In genomic region chr17:79715318-79716182, GRCh38 we compare ENCODE assay signal across 20 cellular contexts. TPM values are rescaled to one million over a fixed set of nuclear protein-coding genes. Genes with fewer than 3 reads are reported as not detected.
A peak's percentile ranks its signal among the peaks of the same experiment; 100 is the strongest.
DNase-seq lines count a peak whose midpoint lies in the region; ATAC-seq, FAIRE-seq and TF ChIP-seq lines count a peak whose summit lies in the region.
"Had no signal": no experiment of that assay in that cellular context is flagged by ENCODE, and none has a peak within 500 bp of the region (broad histone marks: within the 10 kb centered on the region; RNA-seq: fewer than 3 reads in every experiment).

No MANE protein-coding gene starts in this region.

- ATAC-seq in A549 = peak in 1 of 2 experiments; percentile 29; a peak in 3 of 6 replicates
- ATAC-seq: PC-3 had no signal

- CTCF ChIA-PET in A549 (lab: Yijun Ruan, JAX) = no interaction called here
- CTCF ChIA-PET in Caco-2 (lab: Charles Lee) = no interaction called here

- no peaks in the 10 kb centered on the region for H3K27me3 ChIP-seq in Caco-2 (replicated peaks; ENCODE audit: control insufficient read depth, insufficient read depth, low read length)
- peaks cover 0 to 6% of the 10 kb centered on the region in 2 donors for H3K27me3 ChIP-seq in small intestine (ENCODE audit: control insufficient read depth in 2 of 2, insufficient read depth in 2 of 2, low read length in 2 of 2)

- DNase-seq in A549 (ENCODE audit: low read depth in 1 of 2, low spot score in 1 of 2) (no peak), Caco-2 (peak; percentile 48 to 92), SW480 (ENCODE audit: low spot score) (peak; percentile 47), small intestine (peak; percentile 93), AG08395 (ENCODE audit: low spot score) (no peak), Ammon's horn (ENCODE audit: low spot score) (no peak)
- no peak for DNase-seq in activated naive CD8-positive, alpha-beta T cell treated with anti-CD3 and anti-CD28 coated beads for 36 hours
- DNase-seq: COR-L47, GF-D8, H7, NCI-H1417 treated with DMSO at 0.1 percent for 48 hours, NCI-H187 treated with DMSO at 0.1 percent for 48 hours, NCI-H2227 treated with DMSO at 0.1 percent for 48 hours, NCI-H510A treated with DMSO at 0.1 percent for 48 hours, NCI-H774, PC-3, SIG-M5 had no signal

- peaks cover 5% of the 10 kb centered on the region; the same call in 1 of the 3 replicates for H3K4me1 ChIP-seq in A549
- H3K4me1 ChIP-seq in Caco-2 = peaks cover 17% of the 10 kb centered on the region
- peaks cover 0 to 5% of the 10 kb centered on the region in 2 donors for H3K4me1 ChIP-seq in small intestine (ENCODE audit: control insufficient read depth in 2 of 2, insufficient read depth in 1 of 2, low read depth in 1 of 2, low read length in 1 of 2)

- H3K9me3 ChIP-seq in A549 (no peaks in the 10 kb centered on the region), Caco-2 (no peaks in the 10 kb centered on the region), small intestine (ENCODE audit: control insufficient read depth, low read depth) (no peaks in the 10 kb centered on the region)

- no peak for FAIRE-seq in A549 (lab: Jason Lieb, UNC)
- FAIRE-seq in small intestine (lab: Jason Lieb, UNC) = no peak
- FAIRE-seq: A204.1 had no signal

- H3K27me3 Mint-ChIP-seq in Caco-2 (ENCODE audit: insufficient read depth, unreplicated experiment) = no peaks in the 10 kb centered on the region
- H3K27me3 Mint-ChIP-seq in activated naive CD8-positive, alpha-beta T cell treated with anti-CD3 and anti-CD28 coated beads for 36 hours = peaks cover 10% of the 10 kb centered on the region

- POLR2A ChIA-PET in A549 (lab: Yijun Ruan, JAX) (no interaction called here), Caco-2 (lab: Charles Lee) (no interaction called here)

- TF ChIP-seq POLR2A in A549 (IDR thresholded peaks at IDR 0.05; ENCODE audit: low read length) = no peak

- no peak for TF ChIP-seq EP300 in A549 (IDR thresholded peaks at IDR 0.05)

- no peak for TF ChIP-seq CTCF in A549 (IDR thresholded peaks at IDR 0.05)
- no peak for TF ChIP-seq CTCF in Caco-2 (IDR thresholded peaks at IDR 0.05; ENCODE audit: insufficient read depth in 1 of 2, low read depth in 1 of 2, low read length in 1 of 2, severe bottlenecking in 1 of 2, unreplicated experiment in 1 of 2)

- no peak for TF ChIP-seq RAD21 in A549 (conservative IDR thresholded peaks at IDR 0.05 in 1 of 2, IDR thresholded peaks at IDR 0.05 in 1 of 2)

- intact Hi-C loops in Caco-2 (cut with micrococcal nuclease; ENCODE audit: unreplicated experiment) = no loop called here

- BruUV-seq in Caco-2 (replicated peaks; lab: Mats Ljungman, UMichigan) = no TSS peak

- no peak overlapping the region for H3K4me3 Mint-ChIP-seq in Caco-2 (ENCODE audit: unreplicated experiment)
- no peak overlapping the region for H3K4me3 Mint-ChIP-seq in activated naive CD8-positive, alpha-beta T cell treated with anti-CD3 and anti-CD28 coated beads for 36 hours

- H3K36me3 Mint-ChIP-seq in Caco-2 (ENCODE audit: insufficient read depth, unreplicated experiment) = no peaks in the 10 kb centered on the region
- no peaks in the 10 kb centered on the region for H3K36me3 Mint-ChIP-seq in activated naive CD8-positive, alpha-beta T cell treated with anti-CD3 and anti-CD28 coated beads for 36 hours

- no peak overlapping the region for H3K4me3 ChIP-seq in A549
- no peak overlapping the region for H3K4me3 ChIP-seq in Caco-2 (ENCODE audit: low read depth, low read length)
- H3K4me3 ChIP-seq in small intestine (ENCODE audit: low read depth in 1 of 2, low read length in 2 of 2) = no peak overlapping the region

- no peaks in the 10 kb centered on the region for H3K9me3 Mint-ChIP-seq in Caco-2 (ENCODE audit: unreplicated experiment)
- peaks cover 1% of the 10 kb centered on the region for H3K9me3 Mint-ChIP-seq in activated naive CD8-positive, alpha-beta T cell treated with anti-CD3 and anti-CD28 coated beads for 36 hours

- 47% methylated on average over 19 of the region's 20 CpGs for WGBS in A549 (ENCODE audit: missing lambda C conversion rate)
- WGBS in small intestine, 3 donors = 13 to 37% (median 27%) methylated on average over 17 to 20 of the region's 20 CpGs

- H3K4me2 ChIP-seq in A549 = 0 out of 3 replicates have a peak overlapping the region, but pooled peaks have one; percentile 14

- H3K36me3 ChIP-seq in Caco-2 (ENCODE audit: control insufficient read depth, insufficient read depth, low read length) (no peaks in the 10 kb centered on the region), small intestine (ENCODE audit: control insufficient read depth in 2 of 2, insufficient read depth in 2 of 2, low read length in 2 of 2) (no peaks in the 10 kb centered on the region)

- peaks cover 9% of the 10 kb centered on the region for H3K4me1 Mint-ChIP-seq in Caco-2 (ENCODE audit: low read depth, unreplicated experiment)
- H3K4me1 Mint-ChIP-seq in activated naive CD8-positive, alpha-beta T cell treated with anti-CD3 and anti-CD28 coated beads for 36 hours = no peaks in the 10 kb centered on the region

- no peak overlapping the region for H3K27ac ChIP-seq in A549
- peak overlapping the region in 1 of 2 donors; percentile 88 for H3K27ac ChIP-seq in small intestine (ENCODE audit: low read depth in 1 of 2, low read length in 1 of 2)
- H3K27ac ChIP-seq: RWPE1 had no signal

- H3K27ac Mint-ChIP-seq in Caco-2 (ENCODE audit: unreplicated experiment) = peak overlapping the region; percentile 86
- H3K27ac Mint-ChIP-seq in activated naive CD8-positive, alpha-beta T cell treated with anti-CD3 and anti-CD28 coated beads for 36 hours = no peak overlapping the region

TF ChIP-seq in A549, 52 proteins besides CTCF, POLR2A, EP300 and RAD21:
- no peak for TF ChIP-seq CHD4 (IDR thresholded peaks at IDR 0.05; ENCODE audit: borderline replicate concordance)
- no peak for TF ChIP-seq ZC3H11A (IDR thresholded peaks at IDR 0.05)
- TF ChIP-seq NPAS2 (CRISPR knock-in tag; IDR thresholded peaks at IDR 0.05; ENCODE audit: borderline replicate concordance) = no peak
- no peak for TF ChIP-seq HMGXB4 (CRISPR knock-in tag; IDR thresholded peaks at IDR 0.05; ENCODE audit: borderline replicate concordance)
- TF ChIP-seq MAX (IDR thresholded peaks at IDR 0.05) = no peak
- no peak for TF ChIP-seq PHF8 (IDR thresholded peaks at IDR 0.05; ENCODE audit: borderline replicate concordance, low read depth)
- TF ChIP-seq BCL3 (IDR thresholded peaks at IDR 0.05) = no peak

RNA-seq across cellular contexts. Expression of gene ENPP7, which starts 15.2 kb away (rescaled TPM):
- polyA plus RNA-seq in A549 (2011; rRNA removed) = not detected in 2 replicates
- not detected in 2 replicates for polyA plus RNA-seq in A549 (2012; cell fraction: cytosol; rRNA removed)
- polyA plus RNA-seq in A549 (2012; cell fraction: nucleus; rRNA removed) = not detected in 2 replicates
- not detected in 3 replicates for polyA plus RNA-seq in A549 (2017; fragmentation: RNase III; extraction: RNeasy Plus Mini Kit Qiagen cat#74134 plus additional on column Dnase treatment)
- polyA minus RNA-seq in A549 (2011; rRNA and poly(A)+ RNA removed) = not detected in 2 replicates
- 0.30 and 0.34 TPM in 2 replicates for total RNA-seq in Caco-2 (2022)
- polyA plus RNA-seq in small intestine = 100 to 1,000 TPM in 2 of 3 donors, 10 to 100 TPM in 1; 15.3 to 197 (median 114) TPM
- not detected for total RNA-seq in activated naive CD8-positive, alpha-beta T cell treated with anti-CD3 and anti-CD28 coated beads for 36 hours
- total RNA-seq: H7, MCF 10A, PC-3 had no signal

Comparison
In these comparisons a context has a peak if more than half of its experiments do, and no peak if none do; other contexts are left out.
1. DNase-seq: peak in Caco-2 (2 of 2), SW480 (single experiment) and small intestine (single experiment); none in A549 (0 of 2), AG08395 (single experiment), activated naive CD8-positive, alpha-beta T cell treated with anti-CD3 and anti-CD28 coated beads for 36 hours (single experiment) and Ammon's horn (single experiment).